Comparison of ENCODE assay signal across 8 cellular contexts in genomic region chr4:80336582-80336981, GRCh38. TPM values are rescaled to one million over a fixed set of nuclear protein-coding genes. Genes with fewer than 3 reads are reported as not detected.
DNase-seq lines count a peak whose midpoint lies in the region; ATAC-seq and TF ChIP-seq lines count a peak whose summit lies in the region.

No MANE protein-coding gene starts in this region.

- no peak for ATAC-seq in GM18858 (IDR thresholded peaks at IDR 0.05; ENCODE audit: unreplicated experiment)

- no peak overlapping the region for H3K4me3 ChIP-seq in kidney epithelial cell (ENCODE audit: low read depth, low read length)

- peak; percentile 25 to 28 for TF ChIP-seq CTCF in brain (conservative IDR thresholded peaks at IDR 0.05)
- peak; percentile 67 for TF ChIP-seq CTCF in kidney epithelial cell (IDR thresholded peaks at IDR 0.05; ENCODE audit: insufficient read depth, low read length, poor library complexity, severe bottlenecking)
- peak; percentile 33 for TF ChIP-seq CTCF in type B pancreatic cell (conservative IDR thresholded peaks at IDR 0.05)

- H3K4me3 Mint-ChIP-seq in brain: peak overlapping the region; percentile 86 to 92 (median 89)
- peak overlapping the region; percentile 93 for H3K4me3 Mint-ChIP-seq in type B pancreatic cell

- peaks cover 7% of the 10 kb centered on the region for H3K4me1 Mint-ChIP-seq in brain
- H3K4me1 Mint-ChIP-seq in type B pancreatic cell (ENCODE audit: unreplicated experiment): no peaks in the 10 kb centered on the region

- peak; percentile 55 to 66 for DNase-seq in NCI-H2081 (lab: John Stamatoyannopoulos, UW)
- DNase-seq in NCI-H2081 treated with DMSO at 0.1 percent for 48 hours (lab: John Stamatoyannopoulos, UW): no peak
- peak; percentile 64 for DNase-seq in NCI-H146 (lab: John Stamatoyannopoulos, UW)
- DNase-seq in kidney epithelial cell (ENCODE audit: low read depth): peak; percentile 7
- DNase-seq in type B pancreatic cell (ENCODE audit: extremely low spot score, unreplicated experiment): no peak
- DNase-seq in 8988T: no peak

- H3K36me3 Mint-ChIP-seq in brain (no peaks in the 10 kb centered on the region), type B pancreatic cell (no peaks in the 10 kb centered on the region)

- H3K27me3 ChIP-seq in kidney epithelial cell (ENCODE audit: control insufficient read depth, insufficient read depth, low read length): no peaks in the 10 kb centered on the region

- H3K9me3 Mint-ChIP-seq in brain (peaks cover 0 to 2% (median 0%) of the 10 kb centered on the region in 5 experiments), type B pancreatic cell (peaks cover under 1% of the 10 kb centered on the region)

- no peaks in the 10 kb centered on the region for H3K36me3 ChIP-seq in kidney epithelial cell (ENCODE audit: control insufficient read depth, insufficient read depth, low read length)

- H3K27me3 Mint-ChIP-seq in brain (peaks cover 38% of the 10 kb centered on the region), type B pancreatic cell (peaks cover 31% of the 10 kb centered on the region)

- H3K27ac Mint-ChIP-seq in brain (no peak overlapping the region), type B pancreatic cell (no peak overlapping the region)

RNA-seq across cellular contexts. Expression of gene CFAP299, which starts 1.1 kb away (rescaled TPM):
- not detected for polyA plus RNA-seq in brain (ENCODE audit: insufficient read depth, low read depth, low replicate concordance)
- not detected in 2 replicates for total RNA-seq in kidney epithelial cell
- 1.1 TPM in 1 of 2 replicates, not detected in the other for total RNA-seq in type B pancreatic cell (ENCODE audit: low replicate concordance)

Comparison
In these comparisons a context has a peak if more than half of its experiments do, and no peak if none do; other contexts are left out.
1. DNase-seq: peak in NCI-H2081 (2 of 2), NCI-H146 (single experiment) and kidney epithelial cell (single experiment); none in NCI-H2081 treated with DMSO at 0.1 percent for 48 hours (single experiment), type B pancreatic cell (single experiment) and 8988T (single experiment).
2. Peak in every context shown above with its lines, with median percentiles within 50 percentile points of each other: CTCF ChIP-seq.